ENCODE assay signal across 15 cellular contexts in genomic region chr6:144500886-144501285, GRCh38.
DNase-seq lines count a peak whose midpoint lies in the region; FAIRE-seq and TF ChIP-seq lines count a peak whose summit lies in the region.
"Had no signal": no experiment of that assay in that cellular context is flagged by ENCODE, and none has a peak within 500 bp of the region (broad histone marks: within the 10 kb centered on the region; RNA-seq: fewer than 3 reads in every experiment).

No MANE protein-coding gene starts in this region.

- peaks cover 21% of the 10 kb centered on the region for H3K4me1 Mint-ChIP-seq in activated T-helper 2 cell treated with anti-CD3 and anti-CD28 coated beads, Interferon-gamma antibody, Interleukin-2, Interleukin-4, amounts not matched to agents 10 μg/mL and 5 μg/mL and 100 μg/mL, durations not matched to agents 14 hours and 24 hours and 36 hours (ENCODE audit: low read depth)
- peaks cover 62 to 87% of the 10 kb centered on the region in 2 donors for H3K4me1 Mint-ChIP-seq in immature natural killer cell
- H3K4me1 Mint-ChIP-seq: WTC11 had no signal

- peak overlapping the region; percentile 10 for H3K27ac Mint-ChIP-seq in activated T-helper 2 cell treated with anti-CD3 and anti-CD28 coated beads, Interferon-gamma antibody, Interleukin-2, Interleukin-4, amounts not matched to agents 10 μg/mL and 5 μg/mL and 100 μg/mL, durations not matched to agents 14 hours and 24 hours and 36 hours
- peak overlapping the region; percentile 27 to 90 (median 82) for H3K27ac Mint-ChIP-seq in immature natural killer cell
- H3K27ac Mint-ChIP-seq: WTC11 had no signal

- H3K27me3 Mint-ChIP-seq in activated T-helper 2 cell treated with anti-CD3 and anti-CD28 coated beads, Interferon-gamma antibody, Interleukin-2, Interleukin-4, amounts not matched to agents 10 μg/mL and 5 μg/mL and 100 μg/mL, durations not matched to agents 14 hours and 24 hours and 36 hours (ENCODE audit: low read depth): no peaks in the 10 kb centered on the region
- peaks cover 0 to 5% (median 1%) of the 10 kb centered on the region in 3 donors for H3K27me3 Mint-ChIP-seq in immature natural killer cell (ENCODE audit: low read depth in 3 of 3)

- FAIRE-seq in H54 (lab: Jason Lieb, UNC): no peak
- FAIRE-seq: K562 had no signal

- no peak overlapping the region for H3K4me3 Mint-ChIP-seq in activated T-helper 2 cell treated with anti-CD3 and anti-CD28 coated beads, Interferon-gamma antibody, Interleukin-2, Interleukin-4, amounts not matched to agents 10 μg/mL and 5 μg/mL and 100 μg/mL, durations not matched to agents 14 hours and 24 hours and 36 hours (ENCODE audit: low read depth)
- H3K4me3 Mint-ChIP-seq in immature natural killer cell: peak overlapping the region in 2 of 5 donors; percentile 30 to 42
- H3K4me3 Mint-ChIP-seq: WTC11 had no signal

- DNase-seq in stimulated activated CD4-positive, alpha-beta T cell treated with anti-CD3 and anti-CD28 coated beads, Interleukin-15, amount 100 ng/mL, for 24 hours: peak; percentile 13
- DNase-seq in stimulated activated CD4-positive, alpha-beta T cell treated with anti-CD3 and anti-CD28 coated beads, Interleukin-4, amount 100 ng/mL, for 24 hours: no peak
- no peak for DNase-seq in activated T-helper 2 cell treated with anti-CD3 and anti-CD28 coated beads, Interferon-gamma antibody, Interleukin-2, Interleukin-4, amounts not matched to agents 10 μg/mL and 5 μg/mL and 100 μg/mL, durations not matched to agents 14 hours and 24 hours and 36 hours (ENCODE audit: low spot score)
- DNase-seq in immature natural killer cell (no peak), GF-D8 (lab: John Stamatoyannopoulos, UW) (no peak), HPDE6-E6E7 (ENCODE audit: extremely low spot score) (no peak), H54 (ENCODE audit: insufficient read length, low spot score) (no peak), activated gamma-delta T cell treated with Interleukin-2 at 50 U/mL for 16 hours (no peak)
- DNase-seq: AML-193; body of pancreas; DMS 273 treated with DMSO at 0.1 percent for 48 hours; NCI-H1417; NK-92 treated with Interleukin-12 subunit alpha and Interleukin-12 subunit beta, amount 100 ng/mL, for 24 hours had no signal

- peaks cover 75% of the 10 kb centered on the region for H3K36me3 Mint-ChIP-seq in activated T-helper 2 cell treated with anti-CD3 and anti-CD28 coated beads, Interferon-gamma antibody, Interleukin-2, Interleukin-4, amounts not matched to agents 10 μg/mL and 5 μg/mL and 100 μg/mL, durations not matched to agents 14 hours and 24 hours and 36 hours (ENCODE audit: low read depth)
- H3K36me3 Mint-ChIP-seq in immature natural killer cell: peaks cover 31 to 62% (median 45%) of the 10 kb centered on the region in 3 donors

- TF ChIP-seq POLR2A in H54 (IDR thresholded peaks at IDR 0.05; ENCODE audit: low read depth, low read length): no peak

- intact Hi-C loops in activated T-helper 2 cell treated with anti-CD3 and anti-CD28 coated beads, Interferon-gamma antibody, Interleukin-2, Interleukin-4, amounts not matched to agents 10 μg/mL and 5 μg/mL and 100 μg/mL, durations not matched to agents 14 hours and 24 hours and 36 hours (cut with micrococcal nuclease): no loop called here

- peaks cover 31% of the 10 kb centered on the region for H3K9me3 Mint-ChIP-seq in activated T-helper 2 cell treated with anti-CD3 and anti-CD28 coated beads, Interferon-gamma antibody, Interleukin-2, Interleukin-4, amounts not matched to agents 10 μg/mL and 5 μg/mL and 100 μg/mL, durations not matched to agents 14 hours and 24 hours and 36 hours
- H3K9me3 Mint-ChIP-seq in immature natural killer cell: peaks cover 0 to 9% (median 4%) of the 10 kb centered on the region in 6 donors
